Comparison of ENCODE assay signal across 8 cellular contexts in the genomic region with DNA sequence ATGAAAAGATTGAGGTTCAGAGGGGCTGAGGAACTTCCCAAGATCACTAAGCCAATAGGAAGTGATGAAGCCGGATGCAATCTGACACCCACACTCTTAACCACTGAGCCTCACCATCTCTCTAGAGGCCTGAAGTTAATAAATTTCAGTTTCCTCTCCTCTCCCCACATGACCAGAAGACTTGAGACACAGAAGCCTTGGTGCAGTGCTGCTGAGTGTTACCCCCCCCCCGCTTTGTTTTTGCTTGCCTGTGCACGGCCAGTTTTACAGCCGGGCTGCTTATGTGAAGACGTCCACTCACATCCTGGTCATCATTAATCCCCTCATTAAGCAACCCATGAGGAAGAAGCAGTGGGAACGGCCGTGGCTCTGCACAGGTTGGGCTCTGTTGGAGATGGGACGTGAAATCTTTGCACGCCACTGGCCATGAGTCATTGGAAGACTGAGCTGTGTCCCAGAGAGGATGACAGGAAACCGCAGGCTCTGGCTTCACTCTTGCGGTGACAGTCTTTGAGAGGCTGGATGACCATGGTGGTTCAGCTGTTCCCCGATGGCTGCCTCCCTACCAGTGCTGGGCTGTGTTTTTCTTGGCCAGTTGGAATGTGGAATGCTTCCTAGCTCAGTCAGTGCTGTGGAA.
A peak's percentile ranks its signal among the peaks of the same experiment; 100 is the strongest.
DNase-seq lines count a peak whose midpoint lies in the region; TF ChIP-seq lines count a peak whose summit lies in the region.

No MANE protein-coding gene starts in this region.

- DNase-seq in AG10803 (ENCODE audit: low read depth) (peak; percentile 100), GOT3 (lab: John Stamatoyannopoulos, UW) (peak; percentile 88), PC-9 (peak; percentile 81 to 87), hepatic stellate cell (ENCODE audit: low spot score) (peak; percentile 63), spleen (no peak), NCI-H2196 treated with DMSO at 0.1 percent for 48 hours (lab: John Stamatoyannopoulos, UW; ENCODE audit: unreplicated experiment) (no peak), cerebellar cortex (ENCODE audit: low spot score) (no peak)
- no peak for DNase-seq in activated CD4-positive, alpha-beta memory T cell treated with anti-CD3 and anti-CD28 coated beads, Interleukin-2, amount 10 ng/mL, durations not matched to agents 7 days and 5 days

- no peaks in the 10 kb centered on the region for H3K27me3 Mint-ChIP-seq in activated CD4-positive, alpha-beta memory T cell treated with anti-CD3 and anti-CD28 coated beads, Interleukin-2, amount 10 ng/mL, durations not matched to agents 7 days and 5 days

- POLR2A ChIA-PET in PC-9 (lab: Charles Lee; ENCODE audit: unreplicated experiment) = interaction anchor here (0.6 kb wide), 2 partner anchors 123 to 242 kb away, joined by 3 to 5 read pairs; no protein-coding TSS in a partner anchor
- POLR2A ChIA-PET in activated CD4-positive, alpha-beta memory T cell treated with anti-CD3 and anti-CD28 coated beads, Interleukin-2, amount 10 ng/mL, durations not matched to agents 7 days and 5 days (lab: Charles Lee) = no interaction called here

- H3F3A ChIP-seq in PC-9 (ENCODE audit: insufficient read depth, low read depth) = peaks cover 5% of the 10 kb centered on the region; the same call in 1 of the 2 replicates

- CTCF ChIA-PET in PC-9 (lab: Charles Lee) = no interaction called here
- CTCF ChIA-PET in activated CD4-positive, alpha-beta memory T cell treated with anti-CD3 and anti-CD28 coated beads, Interleukin-2, amount 10 ng/mL, durations not matched to agents 7 days and 5 days (lab: Charles Lee) = no interaction called here

- peaks cover 5% of the 10 kb centered on the region for H3K9me3 Mint-ChIP-seq in activated CD4-positive, alpha-beta memory T cell treated with anti-CD3 and anti-CD28 coated beads, Interleukin-2, amount 10 ng/mL, durations not matched to agents 7 days and 5 days

- H3K4me3 ChIP-seq in AG10803 (ENCODE audit: low read length) (no peak overlapping the region), PC-9 (0 out of 2 replicates have a peak overlapping the region, but pooled peaks have one; percentile 7), spleen (no peak overlapping the region)

- no peaks in the 10 kb centered on the region for H4K20me1 ChIP-seq in PC-9 (ENCODE audit: insufficient read depth)

- H3K9me3 ChIP-seq in PC-9 (ENCODE audit: insufficient read depth, low read depth) (no peaks in the 10 kb centered on the region), spleen (no peaks in the 10 kb centered on the region)

- no peak overlapping the region for H3K27ac Mint-ChIP-seq in activated CD4-positive, alpha-beta memory T cell treated with anti-CD3 and anti-CD28 coated beads, Interleukin-2, amount 10 ng/mL, durations not matched to agents 7 days and 5 days

- no peaks in the 10 kb centered on the region for H3K36me3 ChIP-seq in PC-9 (ENCODE audit: low read depth)
- no peaks in the 10 kb centered on the region for H3K36me3 ChIP-seq in spleen

- 32 to 51% (median 39%) methylated on average over 12 of the region's 12 CpGs for WGBS in spleen, 5 donors

- peak overlapping the region; percentile 57 for H3K27ac ChIP-seq in PC-9
- no peak overlapping the region for H3K27ac ChIP-seq in spleen

- BruUV-seq in PC-9 (replicated peaks; lab: Mats Ljungman, UMichigan) = no TSS peak

- H3K27me3 ChIP-seq in PC-9 (ENCODE audit: insufficient read depth, low read depth) (no peaks in the 10 kb centered on the region), spleen (replicated peaks in 1 of 7) (no peaks in the 10 kb centered on the region)

- H3K4me3 Mint-ChIP-seq in activated CD4-positive, alpha-beta memory T cell treated with anti-CD3 and anti-CD28 coated beads, Interleukin-2, amount 10 ng/mL, durations not matched to agents 7 days and 5 days = no peak overlapping the region

- H3K79me2 ChIP-seq in PC-9 (ENCODE audit: low read depth) = no peaks in the 10 kb centered on the region

- no peak for TF ChIP-seq CTCF in AG10803 (conservative IDR thresholded peaks at IDR 0.05; ENCODE audit: low read length)
- TF ChIP-seq CTCF in PC-9 (conservative IDR thresholded peaks at IDR 0.05) = no peak
- TF ChIP-seq CTCF in spleen (IDR thresholded peaks at IDR 0.05 in 8 of 11, conservative IDR thresholded peaks at IDR 0.05 in 3 of 11) = no peak

- peak overlapping the region; percentile 66; the same call in 1 of the 2 replicates for H2AFZ ChIP-seq in PC-9

- H3K9me2 ChIP-seq in PC-9 (ENCODE audit: insufficient read depth) = no peaks in the 10 kb centered on the region

- TF ChIP-seq POLR2A in spleen (IDR thresholded peaks at IDR 0.05) = no peak

- intact Hi-C loops in PC-9 (cut with micrococcal nuclease; ENCODE audit: unreplicated experiment) (loop anchor here (1.0 to 5.0 kb wide), 4 partner anchors 170 to 256 kb away; no protein-coding TSS in a partner anchor), spleen (cut with DNase I; ENCODE audit: low total_unique reads) (no loop called here)

- H3K4me1 Mint-ChIP-seq in activated CD4-positive, alpha-beta memory T cell treated with anti-CD3 and anti-CD28 coated beads, Interleukin-2, amount 10 ng/mL, durations not matched to agents 7 days and 5 days = no peaks in the 10 kb centered on the region

- no peaks in the 10 kb centered on the region for H3K36me3 Mint-ChIP-seq in activated CD4-positive, alpha-beta memory T cell treated with anti-CD3 and anti-CD28 coated beads, Interleukin-2, amount 10 ng/mL, durations not matched to agents 7 days and 5 days (ENCODE audit: low read depth)

- H3K4me2 ChIP-seq in PC-9 = peak overlapping the region; percentile 51

- H3K4me1 ChIP-seq in PC-9 (replicated peaks; ENCODE audit: insufficient read depth) (peaks cover 15% of the 10 kb centered on the region), spleen (no peaks in the 10 kb centered on the region)

Comparison
In these comparisons a context has a peak if more than half of its experiments do, and no peak if none do; other contexts are left out.
1. DNase-seq: peak in AG10803 (single experiment), GOT3 (single experiment), PC-9 (2 of 2) and hepatic stellate cell (single experiment); none in spleen (single experiment), NCI-H2196 treated with DMSO at 0.1 percent for 48 hours (single experiment), activated CD4-positive, alpha-beta memory T cell treated with anti-CD3 and anti-CD28 coated beads, Interleukin-2, amount 10 ng/mL, durations not matched to agents 7 days and 5 days (single experiment) and cerebellar cortex (single experiment).